ENCODE assay signal across 14 cellular contexts in the genomic region with DNA sequence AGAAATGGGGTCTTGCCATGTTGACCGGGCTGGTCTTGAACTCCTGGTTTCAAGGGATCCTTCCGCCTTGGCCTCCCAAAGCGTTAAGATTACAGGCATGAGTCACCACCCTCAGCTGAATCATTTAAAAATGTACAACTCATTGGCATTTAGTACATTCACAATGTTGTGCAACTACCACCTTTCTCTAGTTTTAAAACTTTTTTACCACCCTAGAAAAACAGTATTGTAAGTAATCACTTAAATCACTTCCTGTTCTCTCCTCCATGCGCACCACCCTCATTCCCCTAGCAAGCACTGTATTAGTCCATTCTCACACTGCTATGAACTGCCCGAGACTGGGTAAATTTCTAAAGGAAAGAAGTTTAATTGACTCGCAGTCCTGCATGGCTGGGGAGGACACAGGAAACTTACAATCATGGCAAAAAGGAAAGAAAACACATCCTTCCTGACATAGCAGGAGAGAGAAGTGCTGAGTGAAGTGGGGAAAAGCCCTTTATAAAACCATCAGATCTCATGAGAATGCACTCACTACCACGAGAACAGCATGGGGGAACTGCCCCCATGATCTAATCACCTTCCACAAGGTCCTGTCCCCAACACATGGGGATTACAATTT. TPM values are rescaled to one million over a fixed set of nuclear protein-coding genes. Genes with fewer than 3 reads are reported as not detected.
DNase-seq lines count a peak whose midpoint lies in the region; ATAC-seq lines count a peak whose summit lies in the region.
"Had no signal": no experiment of that assay in that cellular context is flagged by ENCODE, and none has a peak within 500 bp of the region (broad histone marks: within the 10 kb centered on the region; RNA-seq: fewer than 3 reads in every experiment).

No MANE protein-coding gene starts in this region.

- DNase-seq in SKM-1 treated with dmso at 0.1 percent for 144 hours (lab: John Stamatoyannopoulos, UW; ENCODE audit: unreplicated experiment) (peak; percentile 31), SKM-1 (lab: John Stamatoyannopoulos, UW; ENCODE audit: unreplicated experiment) (no peak), NCI-H460 (ENCODE audit: extremely low read depth, low read depth) (peak; percentile 29), dermis blood vessel endothelial cell (peak; percentile 58), pulmonary artery endothelial cell (ENCODE audit: low read depth, low spot score) (peak; percentile 43), AML-193 (lab: John Stamatoyannopoulos, UW) (no peak)
- DNase-seq: 8988T; activated naive CD4-positive, alpha-beta T cell treated with anti-CD3 and anti-CD28 coated beads, Interleukin-2, amount 10 ng/mL, durations not matched to agents 7 days and 5 days; esophagus squamous epithelium; NCI-H748 treated with DMSO at 0.1 percent for 48 hours had no signal

- no peak for ATAC-seq in GM19397 (IDR thresholded peaks at IDR 0.05; ENCODE audit: unreplicated experiment)
- no peak for ATAC-seq in GM19455 (IDR thresholded peaks at IDR 0.05; ENCODE audit: unreplicated experiment)

RNA-seq across cellular contexts. Expression of gene THEM5, which starts 14.4 kb away (rescaled TPM):
- total RNA-seq in NCI-H460 (2014; rRNA removed; shearing (Covaris generic)): not detected in 2 replicates
- not detected in 2 replicates for polyA plus RNA-seq in NCI-H460 (2014; cell fraction: nucleus; rRNA removed)
- total RNA-seq in dermis blood vessel endothelial cell (0.17 TPM in 1 of 2 replicates, not detected in the other), pulmonary artery endothelial cell (not detected in 2 replicates)
- total RNA-seq: skeletal muscle tissue had no signal
- polyA plus RNA-seq: IgD-negative memory B cell had no signal

RNA-seq across cellular contexts. Expression of gene C2CD4D, which starts 28.3 kb away (rescaled TPM):
- not detected in 2 replicates for total RNA-seq in NCI-H460 (2014; rRNA removed; shearing (Covaris generic))
- 0.21 TPM in 1 of 2 replicates, not detected in the other for polyA plus RNA-seq in NCI-H460 (2014; cell fraction: nucleus; rRNA removed)
- total RNA-seq in dermis blood vessel endothelial cell (0.09 TPM in 1 of 2 replicates, not detected in the other), pulmonary artery endothelial cell (0.04 and 0.07 TPM in 2 replicates)
- total RNA-seq: skeletal muscle tissue had no signal

RNA-seq across cellular contexts. Expression of gene RORC, which starts 36.3 kb away (rescaled TPM):
- 0.10 TPM in 1 of 2 replicates, not detected in the other for total RNA-seq in NCI-H460 (2014; rRNA removed; shearing (Covaris generic))
- polyA plus RNA-seq in NCI-H460 (2014; cell fraction: nucleus; rRNA removed): not detected in 2 replicates
- total RNA-seq in dermis blood vessel endothelial cell (under 0.01 TPM in 1 of 2 replicates, not detected in the other), pulmonary artery endothelial cell (not detected in 2 replicates)

RNA-seq across cellular contexts. Expression of gene THEM4, which starts 41.4 kb away (rescaled TPM):
- 31.3 and 39.7 TPM in 2 replicates for total RNA-seq in NCI-H460 (2014; rRNA removed; shearing (Covaris generic))
- polyA plus RNA-seq in NCI-H460 (2014; cell fraction: nucleus; rRNA removed): 47.7 and 68.1 TPM in 2 replicates
- 5.1 and 12.1 TPM in 2 replicates for total RNA-seq in dermis blood vessel endothelial cell
- 11.4 and 18.0 TPM in 2 replicates for total RNA-seq in pulmonary artery endothelial cell

Comparison
In these comparisons a context has a peak if more than half of its experiments do, and no peak if none do; other contexts are left out.
1. DNase-seq: peak in SKM-1 treated with dmso at 0.1 percent for 144 hours (single experiment), NCI-H460 (single experiment), dermis blood vessel endothelial cell (single experiment) and pulmonary artery endothelial cell (single experiment); none in SKM-1 (single experiment) and AML-193 (0 of 2).